Comparison of ENCODE assay signal across 8 cellular contexts in the genomic region with DNA sequence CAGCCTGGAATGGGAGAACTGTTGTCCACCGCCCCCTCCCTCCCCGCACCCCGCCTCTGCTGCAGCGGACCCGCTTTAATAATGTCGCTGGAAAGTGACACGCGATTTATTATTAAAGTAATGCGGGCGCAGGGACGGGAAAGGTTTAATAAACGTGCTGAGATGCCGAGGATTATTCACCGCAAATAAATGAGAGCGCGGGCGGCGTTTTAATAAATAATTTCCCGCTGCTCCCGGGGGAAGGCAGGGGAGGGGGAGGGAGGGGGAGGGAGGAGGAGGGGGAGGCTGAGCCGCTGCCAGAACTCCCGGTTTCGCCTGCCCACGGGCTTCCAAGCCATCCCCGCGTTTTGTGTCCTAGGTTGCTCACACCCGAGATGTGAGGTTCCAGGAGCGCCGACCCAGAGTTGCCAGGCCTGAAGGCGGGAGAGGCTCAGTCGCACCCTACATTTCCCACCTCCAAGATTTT. TPM values are rescaled to one million over a fixed set of nuclear protein-coding genes. Genes with fewer than 3 reads are reported as not detected.
DNase-seq lines count a peak whose midpoint lies in the region; ATAC-seq, FAIRE-seq and TF ChIP-seq lines count a peak whose summit lies in the region.

No MANE protein-coding gene starts in this region.

- POLR2A ChIA-PET in A549 (lab: Yijun Ruan, JAX), result interaction anchor here (0.6 to 2.1 kb wide), 5 partner anchors 16 to 749 kb away, joined by 3 to 17 read pairs (median 6); partner anchors contain the start of genes PDZD7 and SFXN3

- DNase-seq in A549 (ENCODE audit: low read depth in 1 of 2, low spot score in 1 of 2) (peak in 1 of 2 experiments; percentile 36), body of pancreas (peak in 2 of 4 donors; percentile 22 to 29), lung (ENCODE audit: low spot score) (no peak), vagina (ENCODE audit: extremely low spot score in 2 of 2) (no peak), AG20443 (ENCODE audit: low spot score) (no peak), DMS153 (lab: John Stamatoyannopoulos, UW) (no peak), COR-L47 (lab: John Stamatoyannopoulos, UW) (no peak)

- H3K4me1 ChIP-seq in A549 (peaks cover 26% of the 10 kb centered on the region), HUES6 (ENCODE audit: control insufficient read depth, insufficient read depth, low read length) (peaks cover 29% of the 10 kb centered on the region), body of pancreas (peaks cover 37% of the 10 kb centered on the region), lung (ENCODE audit: control insufficient read depth in 2 of 2, insufficient read depth in 2 of 2, low read length in 2 of 2) (peaks cover 2 to 22% of the 10 kb centered on the region in 2 donors), vagina (peaks cover 45% of the 10 kb centered on the region)

- no peaks in the 10 kb centered on the region for H3K9me3 ChIP-seq in A549
- no peaks in the 10 kb centered on the region for H3K9me3 ChIP-seq in HUES6 (ENCODE audit: control insufficient read depth, insufficient read depth, low read depth, low read length)
- no peaks in the 10 kb centered on the region for H3K9me3 ChIP-seq in body of pancreas
- no peaks in the 10 kb centered on the region for H3K9me3 ChIP-seq in lung (ENCODE audit: control insufficient read depth in 2 of 2, insufficient read depth in 1 of 2, low read length in 1 of 2)
- no peaks in the 10 kb centered on the region for H3K9me3 ChIP-seq in vagina

- TF ChIP-seq POLR2A in A549 (IDR thresholded peaks at IDR 0.05; ENCODE audit: low read length) (no peak), body of pancreas (IDR thresholded peaks at IDR 0.05) (no peak), vagina (IDR thresholded peaks at IDR 0.05) (no peak)

- TF ChIP-seq RAD21 in A549 (conservative IDR thresholded peaks at IDR 0.05 in 1 of 2, IDR thresholded peaks at IDR 0.05 in 1 of 2), result no peak; a peak in 1 of 5 replicates

- TF ChIP-seq CTCF in A549 (IDR thresholded peaks at IDR 0.05) (no peak), body of pancreas (IDR thresholded peaks at IDR 0.05) (no peak), lung (IDR thresholded peaks at IDR 0.05; ENCODE audit: control extremely low read depth, extremely low read depth) (no peak), vagina (IDR thresholded peaks at IDR 0.05) (no peak)

- H3K27ac ChIP-seq in A549 (peak overlapping the region; percentile 87 to 91), HUES6 (ENCODE audit: low read depth, low read length) (no peak overlapping the region), body of pancreas (peak overlapping the region in 1 of 4 donors; percentile 52), lung (ENCODE audit: low read depth in 1 of 2, low read length in 1 of 2) (peak overlapping the region; percentile 68 to 77), vagina (peak overlapping the region; percentile 58)

- H3K36me3 ChIP-seq in HUES6 (ENCODE audit: control insufficient read depth, insufficient read depth, low read length), result no peaks in the 10 kb centered on the region
- H3K36me3 ChIP-seq in body of pancreas (replicated peaks in 1 of 2; ENCODE audit: insufficient read depth in 1 of 2, low read depth in 2 of 2), result no peaks in the 10 kb centered on the region
- H3K36me3 ChIP-seq in lung (ENCODE audit: control insufficient read depth in 2 of 2, insufficient read depth in 2 of 2, low read length in 2 of 2), result no peaks in the 10 kb centered on the region
- no peaks in the 10 kb centered on the region for H3K36me3 ChIP-seq in vagina

- H3K27me3 ChIP-seq in HUES6 (ENCODE audit: control insufficient read depth, insufficient read depth, low read length), result peaks cover 63% of the 10 kb centered on the region
- no peaks in the 10 kb centered on the region for H3K27me3 ChIP-seq in body of pancreas
- no peaks in the 10 kb centered on the region for H3K27me3 ChIP-seq in lung (ENCODE audit: control insufficient read depth, insufficient read depth)
- H3K27me3 ChIP-seq in vagina, result no peaks in the 10 kb centered on the region

- H3K9ac ChIP-seq in HUES6 (ENCODE audit: low read length), result no peak overlapping the region

- H3K4me3 ChIP-seq in A549, result peak overlapping the region; percentile 57
- peak overlapping the region; percentile 79 for H3K4me3 ChIP-seq in HUES6 (ENCODE audit: low read depth, low read length)
- peak overlapping the region; percentile 0 to 1 for H3K4me3 ChIP-seq in body of pancreas
- no peak overlapping the region for H3K4me3 ChIP-seq in lung
- H3K4me3 ChIP-seq in vagina, result peak overlapping the region; percentile 47 to 55

- FAIRE-seq in A549 (lab: Jason Lieb, UNC), result no peak

- under 1% methylated on average over 25 of the region's 31 CpGs for WGBS in A549 (ENCODE audit: missing lambda C conversion rate)
- 1 to 2% methylated on average over 13 to 31 of the region's 31 CpGs for WGBS in body of pancreas, 2 donors
- 1% methylated on average over 29 to 31 of the region's 31 CpGs for WGBS in lung, 2 donors

- CTCF ChIA-PET in A549 (lab: Yijun Ruan, JAX), result interaction anchor here (0.6 to 65.1 kb wide), 8 partner anchors 10 to 74 kb away, joined by 3 to 2364 read pairs (median 4); partner anchors contain the start of genes KAZALD1, PDZD7 and SFXN3

- intact Hi-C loops in body of pancreas (cut with DNase I) (no loop called here), vagina (cut with DNase I) (no loop called here)

- H3K4me2 ChIP-seq in A549, result peak overlapping the region; percentile 84

- ATAC-seq in A549 (peak; percentile 15), body of pancreas (peak; percentile 2), lung (ENCODE audit: insufficient read depth, low FRiP score) (no peak)

- TF ChIP-seq EP300 in A549 (IDR thresholded peaks at IDR 0.05), result no peak

TF ChIP-seq in A549, 52 proteins besides CTCF, POLR2A, EP300 and RAD21:
- no peak for TF ChIP-seq PHF8 (IDR thresholded peaks at IDR 0.05; ENCODE audit: borderline replicate concordance, low read depth)
- no peak for TF ChIP-seq HOXB13 (CRISPR knock-in tag; IDR thresholded peaks at IDR 0.05; ENCODE audit: low read depth)
- TF ChIP-seq CBX2 (IDR thresholded peaks at IDR 0.05; ENCODE audit: borderline replicate concordance, low read depth), result no peak
- TF ChIP-seq KDM5A (IDR thresholded peaks at IDR 0.05), result no peak
- no peak for TF ChIP-seq NFE2L2 (conservative IDR thresholded peaks at IDR 0.05; ENCODE audit: low read length)
- TF ChIP-seq NPAS2 (CRISPR knock-in tag; IDR thresholded peaks at IDR 0.05; ENCODE audit: borderline replicate concordance), result no peak
- no peak for TF ChIP-seq GATA3 (IDR thresholded peaks at IDR 0.05; ENCODE audit: borderline replicate concordance)
- no peak for TF ChIP-seq RFX5 (IDR thresholded peaks at IDR 0.05)
- TF ChIP-seq MAFK (IDR thresholded peaks at IDR 0.05; ENCODE audit: partially characterized antibody), result no peak
- no peak for TF ChIP-seq HOXB5 (CRISPR knock-in tag; IDR thresholded peaks at IDR 0.05)
- TF ChIP-seq, protein P1, sequence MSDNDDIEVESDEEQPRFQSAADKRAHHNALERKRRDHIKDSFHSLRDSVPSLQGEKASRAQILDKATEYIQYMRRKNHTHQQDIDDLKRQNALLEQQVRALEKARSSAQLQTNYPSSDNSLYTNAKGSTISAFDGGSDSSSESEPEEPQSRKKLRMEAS (IDR thresholded peaks at IDR 0.05), result no peak
- TF ChIP-seq SMC3 (IDR thresholded peaks at IDR 0.05), result no peak

RNA-seq across cellular contexts. Expression of gene KAZALD1, which starts 5.1 kb away (rescaled TPM):
- polyA plus RNA-seq in A549 (2011; rRNA removed) (4.5 and 5.1 TPM in 2 replicates), A549 (2017; fragmentation: RNase III; extraction: RNeasy Plus Mini Kit Qiagen cat#74134 plus additional on column Dnase treatment) (2.5 to 4.3 TPM (median 2.9 TPM) in 3 replicates), lung (1 to 10 TPM; 4.1 to 6.5 TPM)
- 3.5 and 4.4 TPM in 2 replicates for polyA plus RNA-seq in A549 (2012; cell fraction: cytosol; rRNA removed)
- polyA plus RNA-seq in A549 (2012; cell fraction: nucleus; rRNA removed), result 5.7 and 6.1 TPM in 2 replicates
- 5.8 and 7.3 TPM in 2 replicates for polyA minus RNA-seq in A549 (2011; rRNA and poly(A)+ RNA removed)
- total RNA-seq in body of pancreas (1 to 10 TPM; 1.6 to 1.8 TPM), lung (10 to 100 TPM in 1 of 2 donors, 1 to 10 TPM in 1; 8.2 to 12.1 TPM), vagina (4.2 TPM)

RNA-seq across cellular contexts. Expression of gene SFXN3, which starts 35.9 kb away (rescaled TPM):
- polyA plus RNA-seq in A549 (2011; rRNA removed) (33.7 and 42.1 TPM in 2 replicates), A549 (2017; fragmentation: RNase III; extraction: RNeasy Plus Mini Kit Qiagen cat#74134 plus additional on column Dnase treatment) (26.3 to 27.6 TPM (median 26.4 TPM) in 3 replicates), lung (10 to 100 TPM; 36.4 to 40.2 TPM)
- polyA plus RNA-seq in A549 (2012; cell fraction: cytosol; rRNA removed), result 32.4 and 40.0 TPM in 2 replicates
- polyA plus RNA-seq in A549 (2012; cell fraction: nucleus; rRNA removed), result 97.7 and 113 TPM in 2 replicates
- 57.2 and 59.7 TPM in 2 replicates for polyA minus RNA-seq in A549 (2011; rRNA and poly(A)+ RNA removed)
- total RNA-seq in body of pancreas (10 to 100 TPM; 23.4 to 61.7 TPM), lung (10 to 100 TPM; 39.0 to 95.8 TPM), vagina (95.0 TPM)

RNA-seq across cellular contexts. Expression of gene PDZD7, which starts 36.0 kb away (rescaled TPM):
- polyA plus RNA-seq in A549 (2011; rRNA removed) (0.20 and 0.21 TPM in 2 replicates), A549 (2017; fragmentation: RNase III; extraction: RNeasy Plus Mini Kit Qiagen cat#74134 plus additional on column Dnase treatment) (0.56 to 0.79 TPM (median 0.63 TPM) in 3 replicates), lung (under 1 TPM; 0.27 to 0.83 TPM)
- polyA plus RNA-seq in A549 (2012; cell fraction: cytosol; rRNA removed), result 0.94 and 1.1 TPM in 2 replicates
- polyA plus RNA-seq in A549 (2012; cell fraction: nucleus; rRNA removed), result 2.1 and 2.3 TPM in 2 replicates
- polyA minus RNA-seq in A549 (2011; rRNA and poly(A)+ RNA removed), result 0.25 and 0.44 TPM in 2 replicates
- total RNA-seq in body of pancreas (under 1 TPM; 0.52 to 0.66 TPM), lung (1 to 10 TPM in 1 of 2 donors, under 1 TPM in 1; 0.09 to 1.3 TPM), vagina (1.5 TPM)
